In genomic region chr2:195342105-195342504, GRCh38 we compare ENCODE assay signal across 1 cellular context.
TF ChIP-seq lines count a peak whose summit lies in the region.

No MANE protein-coding gene starts in this region.

TF ChIP-seq in K562, 482 proteins besides CTCF, POLR2A, EP300 and RAD21 (continued from another document):
- TF ChIP-seq, protein P1, sequence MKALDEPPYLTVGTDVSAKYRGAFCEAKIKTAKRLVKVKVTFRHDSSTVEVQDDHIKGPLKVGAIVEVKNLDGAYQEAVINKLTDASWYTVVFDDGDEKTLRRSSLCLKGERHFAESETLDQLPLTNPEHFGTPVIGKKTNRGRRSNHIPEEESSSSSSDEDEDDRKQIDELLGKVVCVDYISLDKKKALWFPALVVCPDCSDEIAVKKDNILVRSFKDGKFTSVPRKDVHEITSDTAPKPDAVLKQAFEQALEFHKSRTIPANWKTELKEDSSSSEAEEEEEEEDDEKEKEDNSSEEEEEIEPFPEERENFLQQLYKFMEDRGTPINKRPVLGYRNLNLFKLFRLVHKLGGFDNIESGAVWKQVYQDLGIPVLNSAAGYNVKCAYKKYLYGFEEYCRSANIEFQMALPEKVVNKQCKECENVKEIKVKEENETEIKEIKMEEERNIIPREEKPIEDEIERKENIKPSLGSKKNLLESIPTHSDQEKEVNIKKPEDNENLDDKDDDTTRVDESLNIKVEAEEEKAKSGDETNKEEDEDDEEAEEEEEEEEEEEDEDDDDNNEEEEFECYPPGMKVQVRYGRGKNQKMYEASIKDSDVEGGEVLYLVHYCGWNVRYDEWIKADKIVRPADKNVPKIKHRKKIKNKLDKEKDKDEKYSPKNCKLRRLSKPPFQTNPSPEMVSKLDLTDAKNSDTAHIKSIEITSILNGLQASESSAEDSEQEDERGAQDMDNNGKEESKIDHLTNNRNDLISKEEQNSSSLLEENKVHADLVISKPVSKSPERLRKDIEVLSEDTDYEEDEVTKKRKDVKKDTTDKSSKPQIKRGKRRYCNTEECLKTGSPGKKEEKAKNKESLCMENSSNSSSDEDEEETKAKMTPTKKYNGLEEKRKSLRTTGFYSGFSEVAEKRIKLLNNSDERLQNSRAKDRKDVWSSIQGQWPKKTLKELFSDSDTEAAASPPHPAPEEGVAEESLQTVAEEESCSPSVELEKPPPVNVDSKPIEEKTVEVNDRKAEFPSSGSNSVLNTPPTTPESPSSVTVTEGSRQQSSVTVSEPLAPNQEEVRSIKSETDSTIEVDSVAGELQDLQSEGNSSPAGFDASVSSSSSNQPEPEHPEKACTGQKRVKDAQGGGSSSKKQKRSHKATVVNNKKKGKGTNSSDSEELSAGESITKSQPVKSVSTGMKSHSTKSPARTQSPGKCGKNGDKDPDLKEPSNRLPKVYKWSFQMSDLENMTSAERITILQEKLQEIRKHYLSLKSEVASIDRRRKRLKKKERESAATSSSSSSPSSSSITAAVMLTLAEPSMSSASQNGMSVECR (CRISPR knock-in tag; IDR thresholded peaks at IDR 0.05), result no peak
- TF ChIP-seq, protein P2, sequence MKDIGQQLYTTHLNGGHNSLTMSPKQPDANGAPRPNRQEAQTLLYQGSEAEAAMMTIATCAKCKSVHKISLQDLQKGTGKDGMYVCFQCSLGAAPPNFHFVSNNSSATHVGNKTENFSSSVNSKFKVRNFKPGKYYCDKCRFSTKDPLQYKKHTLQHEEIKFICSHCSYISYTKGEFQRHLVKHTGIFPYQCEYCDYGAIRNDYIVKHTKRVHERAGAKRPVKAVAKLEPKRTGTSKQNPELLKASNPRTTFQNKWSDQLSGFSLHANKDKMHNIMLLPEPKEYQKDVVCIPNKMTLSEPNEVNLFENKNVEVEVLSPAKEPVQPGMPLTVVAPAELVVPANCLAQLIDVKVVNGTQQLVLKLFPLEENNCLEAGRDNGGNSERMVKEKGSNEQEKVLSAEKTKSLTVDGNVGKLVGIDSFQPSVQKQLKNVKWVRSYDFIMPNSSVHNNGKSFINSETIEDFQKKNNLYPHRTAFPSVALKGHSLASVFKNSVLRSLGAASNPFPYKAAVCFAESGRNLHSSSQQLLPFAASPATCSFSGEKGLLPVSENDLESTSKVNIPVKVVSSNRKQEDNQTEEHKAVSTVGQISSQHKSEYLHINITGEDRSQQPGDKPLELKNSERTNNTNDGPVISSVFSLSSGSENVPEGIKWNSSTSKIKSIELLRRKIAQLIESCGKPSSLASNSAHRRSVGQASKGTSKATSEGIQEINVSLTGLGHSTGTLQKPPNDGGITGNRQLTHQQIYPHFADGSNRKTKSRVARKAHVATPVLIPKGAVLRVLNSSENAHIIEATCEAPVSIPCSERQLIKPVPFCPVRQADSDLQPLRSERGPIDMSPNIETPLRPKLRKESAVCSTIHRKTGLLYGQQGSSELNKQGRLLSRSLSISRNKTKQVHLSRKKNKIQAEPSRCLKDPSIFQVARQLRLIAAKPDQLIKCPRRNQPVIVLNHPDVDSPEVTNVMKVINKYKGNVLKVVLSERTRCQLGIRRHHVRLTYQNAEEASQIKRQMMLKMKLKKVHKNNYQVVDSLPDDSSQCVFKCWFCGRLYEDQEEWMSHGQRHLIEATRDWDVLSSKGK (CRISPR knock-in tag; IDR thresholded peaks at IDR 0.05), result no peak
- TF ChIP-seq NCOR1 (IDR thresholded peaks at IDR 0.05) (0 out of 2 replicates have a peak, but pooled peaks have one; percentile 13), SETDB1 (IDR thresholded peaks at IDR 0.05; ENCODE audit: low read length) (no peak), FOSL1 (tag; conservative IDR thresholded peaks at IDR 0.05) (peak; percentile 84), TEAD4 (IDR thresholded peaks at IDR 0.05; ENCODE audit: low read length) (peak; percentile 18; the same call in 1 of the 2 replicates), TEAD4 (CRISPR knock-in tag; IDR thresholded peaks at IDR 0.05; ENCODE audit: borderline replicate concordance) (no peak), ZNF133 (CRISPR knock-in tag; IDR thresholded peaks at IDR 0.05) (no peak), PHF20 (IDR thresholded peaks at IDR 0.05; ENCODE audit: partially characterized antibody) (no peak), GATAD2B (IDR thresholded peaks at IDR 0.05; ENCODE audit: borderline replicate concordance) (peak; percentile 63; the same call in 1 of the 2 replicates)
